ENCODE assay signal across 1 cellular context in the genomic region with DNA sequence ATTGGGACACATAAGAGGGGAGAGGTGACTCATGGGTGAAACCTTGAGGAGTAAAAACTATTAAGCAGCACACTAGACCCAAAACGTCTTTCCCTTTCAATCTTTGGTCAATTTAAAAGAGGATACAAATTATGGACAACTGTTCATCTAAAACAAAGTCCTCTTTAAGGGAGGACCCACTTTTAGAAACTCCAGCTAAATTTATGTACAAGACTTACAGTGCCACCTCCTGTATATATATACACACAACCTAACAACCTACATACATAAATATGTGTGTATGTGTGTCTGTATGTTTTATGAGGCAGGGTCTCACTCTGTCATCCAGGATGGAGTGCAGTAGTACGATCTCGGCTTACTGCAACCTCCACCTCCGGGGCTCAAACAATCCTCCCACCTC.
TF ChIP-seq lines count a peak whose summit lies in the region.

No MANE protein-coding gene starts in this region.

TF ChIP-seq in liver, 16 proteins besides CTCF, POLR2A, EP300 and RAD21 (continued from another document):
- TF ChIP-seq, protein P1, sequence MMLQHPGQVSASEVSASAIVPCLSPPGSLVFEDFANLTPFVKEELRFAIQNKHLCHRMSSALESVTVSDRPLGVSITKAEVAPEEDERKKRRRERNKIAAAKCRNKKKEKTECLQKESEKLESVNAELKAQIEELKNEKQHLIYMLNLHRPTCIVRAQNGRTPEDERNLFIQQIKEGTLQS (IDR thresholded peaks at IDR 0.05) = no peak
- TF ChIP-seq FOXA1 (IDR thresholded peaks at IDR 0.05) (no peak), YY1 (IDR thresholded peaks at IDR 0.05) (no peak), GABPA (IDR thresholded peaks at IDR 0.05 in 1 of 2, conservative IDR thresholded peaks at IDR 0.05 in 1 of 2) (no peak), SP1 (IDR thresholded peaks at IDR 0.05) (no peak)
